ENCODE assay signal across 18 cellular contexts in genomic region chr11:121329786-121330395, GRCh38.
"Had no signal": no experiment of that assay in that cellular context is flagged by ENCODE, and none has a peak within 500 bp of the region (broad histone marks: within the 10 kb centered on the region; RNA-seq: fewer than 3 reads in every experiment).

No MANE protein-coding gene starts in this region.

- DNase-seq: activated B cell treated with CpG ODN at 0.5 μM for 24 hours; activated CD4-positive, alpha-beta T cell treated with anti-CD3 and anti-CD28 coated beads for 48 hours; activated CD8-positive, alpha-beta T cell treated with anti-CD3 and anti-CD28 coated beads for 36 hours; activated effector memory CD4-positive, alpha-beta T cell treated with Interleukin-2 at 50 U/mL for 16 hours; activated T-cell treated with anti-CD3 and anti-CD28 coated beads, Interleukin-2, amount 50 U/mL, for 4 hours; amniotic stem cell; body of pancreas; caudate nucleus; kidney; left ventricle myocardium superior; ovary; stimulated activated CD4-positive, alpha-beta T cell treated with anti-CD3 and anti-CD28 coated beads, Interleukin-12 subunit alpha, Interleukin-12 subunit beta, amount 100 ng/mL, for 4 hours; stimulated activated CD4-positive, alpha-beta T cell treated with anti-CD3 and anti-CD28 coated beads, Interleukin-2, amount 100 ng/mL, for 24 hours; T-helper 2 cell had no signal

- H3K9me3 ChIP-seq: body of pancreas, ovary, thoracic aorta had no signal

- H3K27me3 ChIP-seq: body of pancreas, neural progenitor cell, ovary had no signal

- ATAC-seq: activated T-cell treated with anti-CD3 and anti-CD28 coated beads, Interleukin-2, amount 50 U/mL, for 4 hours; body of pancreas had no signal

- H3K4me3 ChIP-seq: body of pancreas, neural progenitor cell, ovary, thoracic aorta had no signal

- H3K27ac ChIP-seq: body of pancreas, neural progenitor cell, ovary, thoracic aorta had no signal

- FAIRE-seq: colon, kidney, TTC549 had no signal

- H3K36me3 ChIP-seq: neural progenitor cell, ovary, thoracic aorta had no signal

- H3K4me1 ChIP-seq: body of pancreas, neural progenitor cell had no signal
